Comparison of ENCODE assay signal across 12 cellular contexts in genomic region chr17:29151567-29151966, GRCh38. TPM values are rescaled to one million over a fixed set of nuclear protein-coding genes. Genes with fewer than 3 reads are reported as not detected.
DNase-seq lines count a peak whose midpoint lies in the region; ATAC-seq and TF ChIP-seq lines count a peak whose summit lies in the region.
"Had no signal": no experiment of that assay in that cellular context is flagged by ENCODE, and none has a peak within 500 bp of the region (broad histone marks: within the 10 kb centered on the region; RNA-seq: fewer than 3 reads in every experiment).

No MANE protein-coding gene starts in this region.

- TF ChIP-seq CTCF in Calu3 (IDR thresholded peaks at IDR 0.05; ENCODE audit: unreplicated experiment) (no peak), dorsolateral prefrontal cortex (IDR thresholded peaks at IDR 0.05 in 54 of 56, conservative IDR thresholded peaks at IDR 0.05 in 2 of 56; ENCODE audit: low read depth in 1 of 56, partially characterized antibody in 56 of 56) (peak in 1 of 56 donors; percentile 15), neural crest cell (conservative IDR thresholded peaks at IDR 0.05) (no peak), suprapubic skin (IDR thresholded peaks at IDR 0.05) (no peak), vagina (IDR thresholded peaks at IDR 0.05) (no peak)

- H3K4me1 Mint-ChIP-seq in Calu3 (ENCODE audit: low read depth, unreplicated experiment) (peaks cover 89% of the 10 kb centered on the region), neural crest cell (peaks cover 70% of the 10 kb centered on the region)

- no peak for TF ChIP-seq POLR2A in suprapubic skin (IDR thresholded peaks at IDR 0.05)
- no peak for TF ChIP-seq POLR2A in vagina (IDR thresholded peaks at IDR 0.05)

- H3K36me3 Mint-ChIP-seq in Calu3 (ENCODE audit: insufficient read depth, unreplicated experiment) (peaks cover 27% of the 10 kb centered on the region), neural crest cell (ENCODE audit: low read depth) (no peaks in the 10 kb centered on the region)

- BruUV-seq in Calu3 (replicated peaks; lab: Mats Ljungman, UMichigan) = no TSS peak

- peak overlapping the region; percentile 69 for H3K27ac Mint-ChIP-seq in Calu3 (ENCODE audit: unreplicated experiment)
- H3K27ac Mint-ChIP-seq in neural crest cell (ENCODE audit: unreplicated experiment) = peak overlapping the region; percentile 98

- H3K27me3 Mint-ChIP-seq in Calu3 (ENCODE audit: unreplicated experiment) = no peaks in the 10 kb centered on the region
- no peaks in the 10 kb centered on the region for H3K27me3 Mint-ChIP-seq in neural crest cell (ENCODE audit: low read depth)
- H3K27me3 Mint-ChIP-seq: effector memory CD8-positive, alpha-beta T cell had no signal

- H3K4me3 ChIP-seq in dorsolateral prefrontal cortex = peak overlapping the region in 3 of 59 donors; percentile 2 to 10 (median 5)
- no peak overlapping the region for H3K4me3 ChIP-seq in suprapubic skin
- no peak overlapping the region for H3K4me3 ChIP-seq in vagina
- H3K4me3 ChIP-seq: psoas muscle had no signal

- intact Hi-C loops in Calu3 (cut with micrococcal nuclease; ENCODE audit: unreplicated experiment) = loop anchor here (2.0 kb wide), 1 partner anchor 27 kb away; no protein-coding TSS in a partner anchor
- intact Hi-C loops in dorsolateral prefrontal cortex (cut with DNase I) = no loop called here
- intact Hi-C loops in vagina (cut with DNase I) = no loop called here

- H3K4me3 Mint-ChIP-seq in Calu3 (ENCODE audit: low read depth, unreplicated experiment) (peak overlapping the region; percentile 24), neural crest cell (peak overlapping the region; percentile 67)
- H3K4me3 Mint-ChIP-seq: activated T-cell treated with anti-CD3 and anti-CD28 coated beads, Interleukin-2, amount 50 U/mL, for 4 hours; effector memory CD8-positive, alpha-beta T cell had no signal

- TF ChIP-seq EP300 in suprapubic skin (IDR thresholded peaks at IDR 0.05) = no peak

- no peaks in the 10 kb centered on the region for H3K36me3 ChIP-seq in suprapubic skin
- H3K36me3 ChIP-seq in vagina = no peaks in the 10 kb centered on the region

- peak; percentile 75 for DNase-seq in Calu3
- peak; percentile 96 for DNase-seq in RPMI7951 (ENCODE audit: low read depth)
- peak in 2 of 10 donors; percentile 62 to 68 for DNase-seq in dorsolateral prefrontal cortex
- peak; percentile 38 for DNase-seq in neural crest cell (ENCODE audit: low read depth, low spot score)
- DNase-seq in suprapubic skin (ENCODE audit: low spot score in 2 of 2) = no peak
- DNase-seq in SKM-1 treated with dmso at 0.1 percent for 144 hours (lab: John Stamatoyannopoulos, UW; ENCODE audit: unreplicated experiment) = no peak
- no peak for DNase-seq in vagina (ENCODE audit: extremely low spot score in 2 of 2)
- DNase-seq: activated T-cell treated with anti-CD3 and anti-CD28 coated beads, Interleukin-2, amount 50 U/mL, for 4 hours; effector memory CD8-positive, alpha-beta T cell; NCI-H2171 treated with DMSO at 0.1 percent for 48 hours had no signal

- H3K4me1 ChIP-seq in suprapubic skin (peaks cover 70% of the 10 kb centered on the region), vagina (peaks cover 49% of the 10 kb centered on the region)

- CTCF ChIA-PET in Calu3 (lab: Charles Lee) = interaction anchor here (8.5 kb wide), 1 partner anchor 27 kb away, joined by 158 read pairs; the partner anchor contains the start of gene MYO18A

- peak overlapping the region; percentile 6 to 97 (median 92) for H3K27ac ChIP-seq in dorsolateral prefrontal cortex
- H3K27ac ChIP-seq in suprapubic skin = no peak overlapping the region
- no peak overlapping the region for H3K27ac ChIP-seq in vagina
- H3K27ac ChIP-seq: psoas muscle had no signal

- H3K27me3 ChIP-seq in dorsolateral prefrontal cortex (no peaks in the 10 kb centered on the region), suprapubic skin (no peaks in the 10 kb centered on the region), vagina (no peaks in the 10 kb centered on the region)

- H3K9me3 Mint-ChIP-seq in Calu3 (ENCODE audit: low read depth, unreplicated experiment) (no peaks in the 10 kb centered on the region), neural crest cell (no peaks in the 10 kb centered on the region)
- H3K9me3 Mint-ChIP-seq: activated T-cell treated with anti-CD3 and anti-CD28 coated beads, Interleukin-2, amount 50 U/mL, for 4 hours; effector memory CD8-positive, alpha-beta T cell had no signal

- no peaks in the 10 kb centered on the region for H3K9me3 ChIP-seq in suprapubic skin
- no peaks in the 10 kb centered on the region for H3K9me3 ChIP-seq in vagina
- H3K9me3 ChIP-seq: psoas muscle had no signal

- no peak for ATAC-seq in GM21528 (IDR thresholded peaks at IDR 0.05; ENCODE audit: low FRiP score, unreplicated experiment)
- ATAC-seq: activated T-cell treated with anti-CD3 and anti-CD28 coated beads, Interleukin-2, amount 50 U/mL, for 4 hours; effector memory CD8-positive, alpha-beta T cell; psoas muscle had no signal

- WGBS in suprapubic skin = 34% methylated on average over 4 of the region's 4 CpGs

RNA-seq across cellular contexts. Expression of gene MYO18A, which starts 28.6 kb away (rescaled TPM):
- total RNA-seq in Calu3 (2022) = 89.9 and 123 TPM in 2 replicates
- 21.4 and 33.7 TPM in 2 replicates for total RNA-seq in RPMI7951 (2014; rRNA removed; shearing (Covaris generic))
- total RNA-seq in dorsolateral prefrontal cortex = 100 to 1,000 TPM in 118 of 120 experiments, 10 to 100 TPM in 2; 93.9 to 275 (median 143) TPM
- 43.1 and 48.2 TPM in 2 replicates for total RNA-seq in neural crest cell
- total RNA-seq in suprapubic skin = 100 to 1,000 TPM in 2 of 4 donors, 10 to 100 TPM in 2; 87.6 to 253 (median 106) TPM
- total RNA-seq in vagina = 70.7 TPM

Comparison
In these comparisons a context has a peak if more than half of its experiments do, and no peak if none do; other contexts are left out.
1. DNase-seq: peak in Calu3 (single experiment), RPMI7951 (single experiment) and neural crest cell (single experiment); none in suprapubic skin (0 of 2), SKM-1 treated with dmso at 0.1 percent for 144 hours (single experiment) and vagina (0 of 2).
2. H3K27ac ChIP-seq: peak in dorsolateral prefrontal cortex (59 of 59); none in suprapubic skin (single experiment) and vagina (single experiment).